In genomic region chrX:108292053-108292452, GRCh38 we compare ENCODE assay signal across 16 cellular contexts.
A peak's percentile ranks its signal among the peaks of the same experiment; 100 is the strongest.
DNase-seq lines count a peak whose midpoint lies in the region; FAIRE-seq and TF ChIP-seq lines count a peak whose summit lies in the region.
"Had no signal": no experiment of that assay in that cellular context is flagged by ENCODE, and none has a peak within 500 bp of the region (broad histone marks: within the 10 kb centered on the region; RNA-seq: fewer than 3 reads in every experiment).

No MANE protein-coding gene starts in this region.

- H4K20me1 ChIP-seq in Loucy (ENCODE audit: insufficient read depth, low read length, poor library complexity, severe bottlenecking): no peaks in the 10 kb centered on the region

- H3K9ac ChIP-seq in Loucy (ENCODE audit: low read depth, low read length, poor library complexity, severe bottlenecking): no peak overlapping the region

- H3F3A ChIP-seq in Loucy (ENCODE audit: low read depth): no peaks in the 10 kb centered on the region

- H2AFZ ChIP-seq in Loucy (ENCODE audit: low read length): no peak overlapping the region

- TF ChIP-seq CTCF in C4-2B (conservative IDR thresholded peaks at IDR 0.05) (peak; percentile 12), GM12865 (IDR thresholded peaks at IDR 0.05; ENCODE audit: insufficient read depth, low read depth, low read length, missing control alignments) (no peak), Loucy (conservative IDR thresholded peaks at IDR 0.05; ENCODE audit: low read length) (0 out of 2 replicates have a peak, but pooled peaks have one; percentile 17)

- H3K4me1 ChIP-seq in Loucy (ENCODE audit: insufficient read depth, low read length, poor library complexity, severe bottlenecking) (no peaks in the 10 kb centered on the region), HAP-1 (no peaks in the 10 kb centered on the region)

- H3K36me3 ChIP-seq in Loucy (ENCODE audit: insufficient read depth, low read length) (no peaks in the 10 kb centered on the region), HAP-1 (replicated peaks) (no peaks in the 10 kb centered on the region)

- H3K9me3 ChIP-seq in Loucy (ENCODE audit: insufficient read depth, low read depth, low read length) (no peaks in the 10 kb centered on the region), HAP-1 (peaks cover 2% of the 10 kb centered on the region; the same call in 1 of the 2 replicates)

- H3K9me2 ChIP-seq in Loucy (replicated peaks; ENCODE audit: low read depth, low read length): no peaks in the 10 kb centered on the region

- FAIRE-seq in colon (lab: Jason Lieb, UNC): peak; percentile 5
- FAIRE-seq: GM12892 had no signal

- no peak overlapping the region for H3K27ac ChIP-seq in C4-2B

- no peak overlapping the region for H3K4me3 ChIP-seq in GM12865 (ENCODE audit: low read depth, low read length)
- H3K4me3 ChIP-seq in Loucy (ENCODE audit: low read length, poor library complexity, severe bottlenecking): no peak overlapping the region
- no peak overlapping the region for H3K4me3 ChIP-seq in HAP-1

- DNase-seq in GM12865 (ENCODE audit: low read depth): peak; percentile 0
- no peak for DNase-seq in AML-193 (lab: John Stamatoyannopoulos, UW)
- no peak for DNase-seq in T-helper 9 cell
- no peak for DNase-seq in HAP-1 (ENCODE audit: low spot score in 2 of 2)
- no peak for DNase-seq in SHP77 (lab: John Stamatoyannopoulos, UW)
- DNase-seq: ACHN; CD8-positive, alpha-beta T cell; COR-L47; DMS79; GOT3; IMR-90; KBM-7 had no signal

- in situ Hi-C loops in HAP-1 (cut with MboI; ENCODE audit: low sequenced_read_pairs): no loop called here

- no peak overlapping the region for H3K4me2 ChIP-seq in Loucy (ENCODE audit: low read depth, low read length, poor library complexity, severe bottlenecking)

- H3K79me2 ChIP-seq in Loucy (ENCODE audit: insufficient read depth, low read length): no peaks in the 10 kb centered on the region

- H3K27me3 ChIP-seq in Loucy (ENCODE audit: insufficient read depth, low read length, poor library complexity, severe bottlenecking) (peaks cover 5% of the 10 kb centered on the region), HAP-1 (ENCODE audit: low read depth) (no peaks in the 10 kb centered on the region)
